Comparison of ENCODE assay signal across 6 cellular contexts in genomic region chr3:39744746-39745145, GRCh38.
"Had no signal": no experiment of that assay in that cellular context is flagged by ENCODE, and none has a peak within 500 bp of the region (broad histone marks: within the 10 kb centered on the region; RNA-seq: fewer than 3 reads in every experiment).

No MANE protein-coding gene starts in this region.

- DNase-seq: H9, HCEC 1CT, IMR-90, KG1 had no signal

- H3K4me3 ChIP-seq: GM23338, K562 had no signal
